1 cellular context compared by ENCODE assay signal in the genomic region with DNA sequence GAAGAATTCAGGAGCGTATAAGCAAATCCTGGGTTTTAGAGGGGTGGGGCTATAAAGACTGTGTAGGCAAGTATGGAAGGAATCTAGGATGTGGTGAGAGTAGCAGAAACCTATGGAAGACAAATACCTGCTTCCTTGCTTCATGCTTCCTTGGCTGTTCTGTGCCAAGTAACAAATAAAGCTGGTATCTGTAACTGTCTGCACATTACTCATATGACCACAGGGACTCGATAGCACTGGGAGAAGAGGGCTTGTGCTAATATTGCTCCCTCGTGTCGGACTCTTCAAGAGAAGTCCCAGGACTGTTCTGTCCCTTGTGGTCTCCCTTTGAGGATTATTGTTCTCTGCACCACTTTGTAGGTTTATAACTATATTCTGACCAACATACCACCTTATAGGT.
TF ChIP-seq lines count a peak whose summit lies in the region.

No MANE protein-coding gene starts in this region.

TF ChIP-seq in GM23338, 12 proteins besides CTCF, POLR2A, EP300 and RAD21 (continued from another document):
- TF ChIP-seq, protein P1, sequence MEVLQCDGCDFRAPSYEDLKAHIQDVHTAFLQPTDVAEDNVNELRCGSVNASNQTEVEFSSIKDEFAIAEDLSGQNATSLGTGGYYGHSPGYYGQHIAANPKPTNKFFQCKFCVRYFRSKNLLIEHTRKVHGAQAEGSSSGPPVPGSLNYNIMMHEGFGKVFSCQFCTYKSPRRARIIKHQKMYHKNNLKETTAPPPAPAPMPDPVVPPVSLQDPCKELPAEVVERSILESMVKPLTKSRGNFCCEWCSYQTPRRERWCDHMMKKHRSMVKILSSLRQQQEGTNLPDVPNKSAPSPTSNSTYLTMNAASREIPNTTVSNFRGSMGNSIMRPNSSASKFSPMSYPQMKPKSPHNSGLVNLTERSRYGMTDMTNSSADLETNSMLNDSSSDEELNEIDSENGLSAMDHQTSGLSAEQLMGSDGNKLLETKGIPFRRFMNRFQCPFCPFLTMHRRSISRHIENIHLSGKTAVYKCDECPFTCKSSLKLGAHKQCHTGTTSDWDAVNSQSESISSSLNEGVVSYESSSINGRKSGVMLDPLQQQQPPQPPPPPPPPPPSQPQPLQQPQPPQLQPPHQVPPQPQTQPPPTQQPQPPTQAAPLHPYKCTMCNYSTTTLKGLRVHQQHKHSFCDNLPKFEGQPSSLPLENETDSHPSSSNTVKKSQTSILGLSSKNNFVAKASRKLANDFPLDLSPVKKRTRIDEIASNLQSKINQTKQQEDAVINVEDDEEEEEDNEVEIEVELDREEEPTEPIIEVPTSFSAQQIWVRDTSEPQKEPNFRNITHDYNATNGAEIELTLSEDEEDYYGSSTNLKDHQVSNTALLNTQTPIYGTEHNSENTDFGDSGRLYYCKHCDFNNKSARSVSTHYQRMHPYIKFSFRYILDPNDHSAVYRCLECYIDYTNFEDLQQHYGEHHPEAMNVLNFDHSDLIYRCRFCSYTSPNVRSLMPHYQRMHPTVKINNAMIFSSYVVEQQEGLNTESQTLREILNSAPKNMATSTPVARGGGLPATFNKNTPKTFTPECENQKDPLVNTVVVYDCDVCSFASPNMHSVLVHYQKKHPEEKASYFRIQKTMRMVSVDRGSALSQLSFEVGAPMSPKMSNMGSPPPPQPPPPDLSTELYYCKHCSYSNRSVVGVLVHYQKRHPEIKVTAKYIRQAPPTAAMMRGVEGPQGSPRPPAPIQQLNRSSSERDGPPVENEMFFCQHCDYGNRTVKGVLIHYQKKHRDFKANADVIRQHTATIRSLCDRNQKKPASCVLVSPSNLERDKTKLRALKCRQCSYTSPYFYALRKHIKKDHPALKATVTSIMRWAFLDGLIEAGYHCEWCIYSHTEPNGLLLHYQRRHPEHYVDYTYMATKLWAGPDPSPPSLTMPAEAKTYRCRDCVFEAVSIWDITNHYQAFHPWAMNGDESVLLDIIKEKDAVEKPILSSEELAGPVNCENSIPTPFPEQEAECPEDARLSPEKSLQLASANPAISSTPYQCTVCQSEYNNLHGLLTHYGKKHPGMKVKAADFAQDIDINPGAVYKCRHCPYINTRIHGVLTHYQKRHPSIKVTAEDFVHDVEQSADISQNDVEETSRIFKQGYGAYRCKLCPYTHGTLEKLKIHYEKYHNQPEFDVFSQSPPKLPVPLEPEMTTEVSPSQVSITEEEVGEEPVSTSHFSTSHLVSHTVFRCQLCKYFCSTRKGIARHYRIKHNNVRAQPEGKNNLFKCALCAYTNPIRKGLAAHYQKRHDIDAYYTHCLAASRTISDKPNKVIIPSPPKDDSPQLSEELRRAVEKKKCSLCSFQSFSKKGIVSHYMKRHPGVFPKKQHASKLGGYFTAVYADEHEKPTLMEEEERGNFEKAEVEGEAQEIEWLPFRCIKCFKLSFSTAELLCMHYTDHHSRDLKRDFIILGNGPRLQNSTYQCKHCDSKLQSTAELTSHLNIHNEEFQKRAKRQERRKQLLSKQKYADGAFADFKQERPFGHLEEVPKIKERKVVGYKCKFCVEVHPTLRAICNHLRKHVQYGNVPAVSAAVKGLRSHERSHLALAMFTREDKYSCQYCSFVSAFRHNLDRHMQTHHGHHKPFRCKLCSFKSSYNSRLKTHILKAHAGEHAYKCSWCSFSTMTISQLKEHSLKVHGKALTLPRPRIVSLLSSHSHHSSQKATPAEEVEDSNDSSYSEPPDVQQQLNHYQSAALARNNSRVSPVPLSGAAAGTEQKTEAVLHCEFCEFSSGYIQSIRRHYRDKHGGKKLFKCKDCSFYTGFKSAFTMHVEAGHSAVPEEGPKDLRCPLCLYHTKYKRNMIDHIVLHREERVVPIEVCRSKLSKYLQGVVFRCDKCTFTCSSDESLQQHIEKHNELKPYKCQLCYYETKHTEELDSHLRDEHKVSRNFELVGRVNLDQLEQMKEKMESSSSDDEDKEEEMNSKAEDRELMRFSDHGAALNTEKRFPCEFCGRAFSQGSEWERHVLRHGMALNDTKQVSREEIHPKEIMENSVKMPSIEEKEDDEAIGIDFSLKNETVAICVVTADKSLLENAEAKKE (CRISPR knock-in tag; IDR thresholded peaks at IDR 0.05): no peak
- TF ChIP-seq EZH2 (IDR thresholded peaks at IDR 0.05; ENCODE audit: low read depth, unreplicated experiment) (no peak), NANOG (IDR thresholded peaks at IDR 0.05; ENCODE audit: borderline replicate concordance) (no peak), CREB1 (CRISPR knock-in tag; IDR thresholded peaks at IDR 0.05; ENCODE audit: low read depth) (no peak), ZNF331 (CRISPR knock-in tag; IDR thresholded peaks at IDR 0.05; ENCODE audit: low read depth) (no peak), JUNB (IDR thresholded peaks at IDR 0.05; ENCODE audit: unreplicated experiment) (no peak), POLR2AphosphoS5 (IDR thresholded peaks at IDR 0.05; ENCODE audit: low read depth) (no peak)
- TF ChIP-seq, protein P2, sequence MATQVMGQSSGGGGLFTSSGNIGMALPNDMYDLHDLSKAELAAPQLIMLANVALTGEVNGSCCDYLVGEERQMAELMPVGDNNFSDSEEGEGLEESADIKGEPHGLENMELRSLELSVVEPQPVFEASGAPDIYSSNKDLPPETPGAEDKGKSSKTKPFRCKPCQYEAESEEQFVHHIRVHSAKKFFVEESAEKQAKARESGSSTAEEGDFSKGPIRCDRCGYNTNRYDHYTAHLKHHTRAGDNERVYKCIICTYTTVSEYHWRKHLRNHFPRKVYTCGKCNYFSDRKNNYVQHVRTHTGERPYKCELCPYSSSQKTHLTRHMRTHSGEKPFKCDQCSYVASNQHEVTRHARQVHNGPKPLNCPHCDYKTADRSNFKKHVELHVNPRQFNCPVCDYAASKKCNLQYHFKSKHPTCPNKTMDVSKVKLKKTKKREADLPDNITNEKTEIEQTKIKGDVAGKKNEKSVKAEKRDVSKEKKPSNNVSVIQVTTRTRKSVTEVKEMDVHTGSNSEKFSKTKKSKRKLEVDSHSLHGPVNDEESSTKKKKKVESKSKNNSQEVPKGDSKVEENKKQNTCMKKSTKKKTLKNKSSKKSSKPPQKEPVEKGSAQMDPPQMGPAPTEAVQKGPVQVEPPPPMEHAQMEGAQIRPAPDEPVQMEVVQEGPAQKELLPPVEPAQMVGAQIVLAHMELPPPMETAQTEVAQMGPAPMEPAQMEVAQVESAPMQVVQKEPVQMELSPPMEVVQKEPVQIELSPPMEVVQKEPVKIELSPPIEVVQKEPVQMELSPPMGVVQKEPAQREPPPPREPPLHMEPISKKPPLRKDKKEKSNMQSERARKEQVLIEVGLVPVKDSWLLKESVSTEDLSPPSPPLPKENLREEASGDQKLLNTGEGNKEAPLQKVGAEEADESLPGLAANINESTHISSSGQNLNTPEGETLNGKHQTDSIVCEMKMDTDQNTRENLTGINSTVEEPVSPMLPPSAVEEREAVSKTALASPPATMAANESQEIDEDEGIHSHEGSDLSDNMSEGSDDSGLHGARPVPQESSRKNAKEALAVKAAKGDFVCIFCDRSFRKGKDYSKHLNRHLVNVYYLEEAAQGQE (IDR thresholded peaks at IDR 0.05; ENCODE audit: unreplicated experiment): no peak
